2 cellular contexts compared by ENCODE assay signal in genomic region chr11:74742070-74742469, GRCh38.
TF ChIP-seq lines count a peak whose summit lies in the region.

No MANE protein-coding gene starts in this region.

TF ChIP-seq in HepG2, 621 proteins besides CTCF, POLR2A, EP300 and RAD21:
- no peak for TF ChIP-seq ZNF883 (CRISPR knock-in tag; IDR thresholded peaks at IDR 0.05; ENCODE audit: not compliant biosample characterization)
- peak; percentile 64; the same call in 1 of the 2 replicates for TF ChIP-seq ZNF24 (IDR thresholded peaks at IDR 0.05)
TF ChIP-seq in HepG2: peak in this region for 1.

TF ChIP-seq in K562, 482 proteins besides CTCF, POLR2A, EP300 and RAD21:
- TF ChIP-seq ZKSCAN1 (IDR thresholded peaks at IDR 0.05; ENCODE audit: low read depth, low read length) (0 out of 2 replicates have a peak, but pooled peaks have one; percentile 51), ZNF24 (IDR thresholded peaks at IDR 0.05) (peak; percentile 81), GATAD2B (IDR thresholded peaks at IDR 0.05; ENCODE audit: borderline replicate concordance) (no peak)
